In the genomic region with DNA sequence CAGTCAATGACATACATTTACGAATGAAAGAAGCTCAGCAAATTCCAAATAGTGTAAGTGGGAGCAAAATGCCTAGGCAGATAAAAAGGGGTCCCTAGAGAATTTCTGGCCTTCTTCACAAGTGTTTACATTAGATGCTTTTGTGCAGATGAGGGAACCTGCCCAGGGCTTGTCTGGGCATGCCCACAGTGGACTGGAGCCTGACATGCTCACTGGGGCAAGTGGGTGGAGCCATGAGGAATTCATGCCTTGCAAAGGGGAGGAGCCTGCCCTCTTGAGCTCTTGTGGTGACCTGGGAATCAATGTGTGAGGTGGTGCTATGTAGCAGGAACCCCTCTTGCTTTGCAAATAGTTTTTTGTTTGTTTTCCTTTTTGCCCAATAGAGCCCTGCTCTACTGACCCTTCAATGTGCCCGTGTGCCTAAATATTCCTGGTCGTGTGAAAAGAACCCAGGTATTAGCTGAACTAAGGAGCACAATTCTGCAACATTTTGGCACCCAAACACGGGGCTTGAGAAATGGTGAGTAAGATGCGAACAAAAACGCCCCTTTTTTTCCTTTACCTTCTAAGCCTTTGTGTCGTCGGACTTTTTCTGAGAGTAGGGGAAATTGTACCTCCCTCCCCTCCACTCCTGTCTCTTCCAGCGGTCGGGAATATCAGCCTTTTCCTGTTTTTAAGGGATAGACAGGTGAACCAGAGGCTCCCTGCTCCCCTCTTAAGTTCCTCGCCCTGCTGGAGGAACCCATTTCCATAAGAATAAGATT, we compare ENCODE assay signal across 8 cellular contexts.
A peak's percentile ranks its signal among the peaks of the same experiment; 100 is the strongest.
DNase-seq lines count a peak whose midpoint lies in the region; ATAC-seq and TF ChIP-seq lines count a peak whose summit lies in the region.

No MANE protein-coding gene starts in this region.

- H3K36me3 ChIP-seq in iPS DF 6.9 (ENCODE audit: control insufficient read depth, insufficient read depth, low read length) (peaks cover 20% of the 10 kb centered on the region; the same call in 1 of the 2 replicates), uterus (no peaks in the 10 kb centered on the region)

- TF ChIP-seq CTCF in AG10803 (conservative IDR thresholded peaks at IDR 0.05; ENCODE audit: low read length) (no peak), uterus (IDR thresholded peaks at IDR 0.05) (no peak)

- DNase-seq in AG10803 (ENCODE audit: low read depth) = peak; percentile 79
- peak; percentile 8 for DNase-seq in RKO (ENCODE audit: low spot score)
- peak; percentile 91 for DNase-seq in iPS DF 6.9 (ENCODE audit: low read depth, low spot score)
- DNase-seq in uterus = no peak
- DNase-seq in NCI-H2227 (lab: John Stamatoyannopoulos, UW; ENCODE audit: unreplicated experiment) = no peak
- no peak for DNase-seq in T-helper 9 cell

- H3K4me3 ChIP-seq in AG10803 (ENCODE audit: low read length) = peak overlapping the region; percentile 59
- peak overlapping the region; percentile 84; the same call in 1 of the 2 replicates for H3K4me3 ChIP-seq in iPS DF 6.9 (ENCODE audit: low read length)
- H3K4me3 ChIP-seq in uterus = no peak overlapping the region

- WGBS in iPS DF 6.9 (ENCODE audit: insufficient coverage, insufficient read length) = no CpG with 5 or more reads among the region's 11 CpGs

- ATAC-seq in GM18519 (IDR thresholded peaks at IDR 0.05; ENCODE audit: low FRiP score, unreplicated experiment) (peak; percentile 81), HG02938 (IDR thresholded peaks at IDR 0.05; ENCODE audit: unreplicated experiment) (peak; percentile 76)

- intact Hi-C loops in uterus (cut with DNase I; ENCODE audit: low total_unique reads) = no loop called here

- no peaks in the 10 kb centered on the region for H3K27me3 ChIP-seq in iPS DF 6.9 (ENCODE audit: control insufficient read depth, insufficient read depth, low read length)
- no peaks in the 10 kb centered on the region for H3K27me3 ChIP-seq in uterus

- H3K27ac ChIP-seq in iPS DF 6.9 (ENCODE audit: low read length) = no peak overlapping the region
- H3K27ac ChIP-seq in uterus = no peak overlapping the region

- H3K4me1 ChIP-seq in iPS DF 6.9 (ENCODE audit: control insufficient read depth, insufficient read depth, low read length) (no peaks in the 10 kb centered on the region), uterus (no peaks in the 10 kb centered on the region)

- H3K9me3 ChIP-seq in iPS DF 6.9 (ENCODE audit: control insufficient read depth, insufficient read depth, low read length) = peaks cover 3% of the 10 kb centered on the region; the same call in 1 of the 2 replicates
- no peaks in the 10 kb centered on the region for H3K9me3 ChIP-seq in uterus

- no peak for TF ChIP-seq POLR2A in uterus (IDR thresholded peaks at IDR 0.05)

Comparison
In these comparisons a context has a peak if more than half of its experiments do, and no peak if none do; other contexts are left out.
1. DNase-seq: peak in AG10803 (single experiment), RKO (single experiment) and iPS DF 6.9 (single experiment); none in uterus (0 of 2), NCI-H2227 (single experiment) and T-helper 9 cell (single experiment).
2. H3K4me3 ChIP-seq: peak in AG10803 (single experiment) and iPS DF 6.9 (single experiment); none in uterus (0 of 2).